ENCODE assay signal across 11 cellular contexts in the genomic region with DNA sequence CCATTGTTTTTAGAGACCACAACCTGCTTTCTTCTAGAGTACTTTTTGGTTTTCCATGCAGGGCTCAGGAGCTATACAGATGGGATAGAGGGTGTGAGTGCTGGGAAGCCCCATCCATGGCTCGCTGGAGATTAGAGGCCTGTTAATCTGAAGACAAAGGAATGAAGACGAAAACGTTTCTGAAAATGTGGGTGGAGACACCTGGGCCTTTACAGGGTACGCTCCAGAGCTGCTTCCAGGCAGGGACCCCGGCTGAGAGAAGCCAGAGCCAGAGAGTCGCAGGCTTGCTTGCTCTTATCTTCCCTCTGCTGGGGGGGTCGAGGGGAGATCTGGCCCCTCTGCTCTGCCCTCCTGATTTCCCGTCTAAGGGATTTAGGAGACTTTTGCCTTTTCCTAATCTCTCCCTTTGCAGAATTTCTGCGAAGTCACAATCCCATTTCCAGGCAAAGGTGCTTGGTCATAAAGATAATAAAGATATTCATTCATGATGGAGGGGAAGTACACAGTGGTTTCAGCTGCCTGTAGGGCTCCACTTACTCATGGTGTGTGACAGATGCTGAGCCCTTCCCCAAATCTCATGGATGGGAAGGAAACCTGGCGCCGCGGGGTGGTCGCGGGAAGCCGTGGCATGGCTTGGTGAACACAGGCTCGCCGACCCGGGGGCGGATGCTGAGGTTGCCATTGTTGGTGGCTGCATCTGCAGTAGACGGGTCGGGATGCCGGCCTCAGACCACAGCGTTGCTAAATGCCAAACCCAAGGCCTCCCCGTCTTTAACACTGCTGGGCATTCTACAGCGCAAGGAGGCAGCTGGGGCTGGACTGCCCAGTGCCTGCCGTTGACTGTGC. TPM values are rescaled to one million over a fixed set of nuclear protein-coding genes. Genes with fewer than 3 reads are reported as not detected.
DNase-seq lines count a peak whose midpoint lies in the region; ATAC-seq lines count a peak whose summit lies in the region.
"Had no signal": no experiment of that assay in that cellular context is flagged by ENCODE, and none has a peak within 500 bp of the region (broad histone marks: within the 10 kb centered on the region; RNA-seq: fewer than 3 reads in every experiment).

No MANE protein-coding gene starts in this region.

- no peak overlapping the region for H3K4me3 Mint-ChIP-seq in activated CD8-positive, alpha-beta memory T cell treated with anti-CD3 and anti-CD28 coated beads, Interleukin-2, amount 10 ng/mL, durations not matched to agents 7 days and 5 days
- peak overlapping the region; percentile 5 for H3K4me3 Mint-ChIP-seq in stimulated activated naive CD8-positive, alpha-beta T cell treated with anti-CD3 and anti-CD28 coated beads, Interleukin-15, Interleukin-2, amounts not matched to agents 100 ng/mL and 50 ng/mL, for 24 hours

- H3K4me1 Mint-ChIP-seq in activated CD8-positive, alpha-beta memory T cell treated with anti-CD3 and anti-CD28 coated beads, Interleukin-2, amount 10 ng/mL, durations not matched to agents 7 days and 5 days, result peaks cover 19% of the 10 kb centered on the region
- H3K4me1 Mint-ChIP-seq in stimulated activated naive CD8-positive, alpha-beta T cell treated with anti-CD3 and anti-CD28 coated beads, Interleukin-15, Interleukin-2, amounts not matched to agents 100 ng/mL and 50 ng/mL, for 24 hours (ENCODE audit: low read depth), result peaks cover 17% of the 10 kb centered on the region

- peaks cover 53% of the 10 kb centered on the region for H3K4me1 ChIP-seq in iPS-20b (ENCODE audit: insufficient read depth, low read length)

- DNase-seq in activated CD8-positive, alpha-beta memory T cell treated with anti-CD3 and anti-CD28 coated beads, Interleukin-2, amount 10 ng/mL, durations not matched to agents 7 days and 5 days, result peak; percentile 68
- DNase-seq in activated CD8-positive, alpha-beta memory T cell treated with anti-CD3 and anti-CD28 coated beads, Interleukin-2, amount 50 U/mL, for 4 hours, result no peak
- DNase-seq in UCSD-AML1 (lab: John Stamatoyannopoulos, UW; ENCODE audit: unreplicated experiment) (peak; percentile 80), hypothalamus (lab: John Stamatoyannopoulos, UW) (no peak)
- DNase-seq in central memory CD4-positive, alpha-beta T cell, result no peak
- DNase-seq: activated CD4-positive, alpha-beta T cell treated with anti-CD3 and anti-CD28 coated beads for 48 hours; left colon; RPMI8226 had no signal

- no peaks in the 10 kb centered on the region for H3K9me3 ChIP-seq in iPS-20b (ENCODE audit: insufficient read depth, low read depth, low read length)

- CTCF ChIA-PET in activated CD8-positive, alpha-beta memory T cell treated with anti-CD3 and anti-CD28 coated beads, Interleukin-2, amount 10 ng/mL, durations not matched to agents 7 days and 5 days (lab: Charles Lee), result interaction anchor here (0.7 to 12.3 kb wide), 4 partner anchors 11 to 114 kb away, joined by 3 to 191 read pairs (median 38); partner anchors contain the start of gene PGS1

- ATAC-seq in activated CD8-positive, alpha-beta memory T cell treated with anti-CD3 and anti-CD28 coated beads, Interleukin-2, amount 10 ng/mL, durations not matched to agents 7 days and 5 days, result no peak
- ATAC-seq in HG03342 (IDR thresholded peaks at IDR 0.05; ENCODE audit: unreplicated experiment), result no peak
- ATAC-seq: left colon had no signal

- no peaks in the 10 kb centered on the region for H3K36me3 ChIP-seq in iPS-20b (ENCODE audit: insufficient read depth, low read depth, low read length)

- no peaks in the 10 kb centered on the region; the same call in 1 of the 2 replicates for H3K27me3 ChIP-seq in iPS-20b (ENCODE audit: insufficient read depth, low read length)

- peak overlapping the region; percentile 69; the same call in 1 of the 2 replicates for H3K9ac ChIP-seq in iPS-20b (ENCODE audit: low read depth, low read length)

- no peaks in the 10 kb centered on the region for H3K36me3 Mint-ChIP-seq in activated CD8-positive, alpha-beta memory T cell treated with anti-CD3 and anti-CD28 coated beads, Interleukin-2, amount 10 ng/mL, durations not matched to agents 7 days and 5 days
- H3K36me3 Mint-ChIP-seq in stimulated activated naive CD8-positive, alpha-beta T cell treated with anti-CD3 and anti-CD28 coated beads, Interleukin-15, Interleukin-2, amounts not matched to agents 100 ng/mL and 50 ng/mL, for 24 hours (ENCODE audit: low read depth), result no peaks in the 10 kb centered on the region

- H3K27me3 Mint-ChIP-seq in activated CD8-positive, alpha-beta memory T cell treated with anti-CD3 and anti-CD28 coated beads, Interleukin-2, amount 10 ng/mL, durations not matched to agents 7 days and 5 days, result peaks cover 26% of the 10 kb centered on the region
- H3K27me3 Mint-ChIP-seq in stimulated activated naive CD8-positive, alpha-beta T cell treated with anti-CD3 and anti-CD28 coated beads, Interleukin-15, Interleukin-2, amounts not matched to agents 100 ng/mL and 50 ng/mL, for 24 hours, result peaks cover 14% of the 10 kb centered on the region

- no peak overlapping the region for H3K27ac Mint-ChIP-seq in activated CD8-positive, alpha-beta memory T cell treated with anti-CD3 and anti-CD28 coated beads, Interleukin-2, amount 10 ng/mL, durations not matched to agents 7 days and 5 days
- peak overlapping the region; percentile 65 for H3K27ac Mint-ChIP-seq in stimulated activated naive CD8-positive, alpha-beta T cell treated with anti-CD3 and anti-CD28 coated beads, Interleukin-15, Interleukin-2, amounts not matched to agents 100 ng/mL and 50 ng/mL, for 24 hours

- H3K9me3 Mint-ChIP-seq in activated CD8-positive, alpha-beta memory T cell treated with anti-CD3 and anti-CD28 coated beads, Interleukin-2, amount 10 ng/mL, durations not matched to agents 7 days and 5 days (ENCODE audit: low read depth), result no peaks in the 10 kb centered on the region
- no peaks in the 10 kb centered on the region for H3K9me3 Mint-ChIP-seq in stimulated activated naive CD8-positive, alpha-beta T cell treated with anti-CD3 and anti-CD28 coated beads, Interleukin-15, Interleukin-2, amounts not matched to agents 100 ng/mL and 50 ng/mL, for 24 hours

- H3K27ac ChIP-seq in iPS-20b (ENCODE audit: low read length), result no peak overlapping the region

- peak overlapping the region; percentile 39 for H3K4me3 ChIP-seq in iPS-20b (ENCODE audit: low read length)

RNA-seq across cellular contexts. Expression of gene SOCS3, which starts 4.8 kb away (rescaled TPM):
- 10 to 100 TPM in 1 of 2 experiments, 1 to 10 TPM in 1; 9.9 to 21.3 TPM for total RNA-seq in activated CD8-positive, alpha-beta memory T cell treated with anti-CD3 and anti-CD28 coated beads, Interleukin-2, amount 10 ng/mL, durations not matched to agents 7 days and 5 days

RNA-seq across cellular contexts. Expression of gene PGS1, which starts 13.8 kb away (rescaled TPM):
- total RNA-seq in activated CD8-positive, alpha-beta memory T cell treated with anti-CD3 and anti-CD28 coated beads, Interleukin-2, amount 10 ng/mL, durations not matched to agents 7 days and 5 days, result 10 to 100 TPM; 52.2 to 70.2 TPM

Comparison
In these comparisons a context has a peak if more than half of its experiments do, and no peak if none do; other contexts are left out.
1. DNase-seq: peak in activated CD8-positive, alpha-beta memory T cell treated with anti-CD3 and anti-CD28 coated beads, Interleukin-2, amount 10 ng/mL, durations not matched to agents 7 days and 5 days (single experiment) and UCSD-AML1 (single experiment); none in activated CD8-positive, alpha-beta memory T cell treated with anti-CD3 and anti-CD28 coated beads, Interleukin-2, amount 50 U/mL, for 4 hours (single experiment), hypothalamus (0 of 51) and central memory CD4-positive, alpha-beta T cell (single experiment).